ENCODE assay signal across 24 cellular contexts in genomic region chr5:110572709-110573108, GRCh38.
"Had no signal": no experiment of that assay in that cellular context is flagged by ENCODE, and none has a peak within 500 bp of the region (broad histone marks: within the 10 kb centered on the region; RNA-seq: fewer than 3 reads in every experiment).

No MANE protein-coding gene starts in this region.

- DNase-seq: nephron progenitor cell; occipital lobe; ovary; posterior cingulate gyrus; psoas muscle; right cardiac atrium; right lobe of liver; sigmoid colon; small intestine; stimulated activated CD4-positive, alpha-beta T cell treated with anti-CD3 and anti-CD28 coated beads, Interleukin-15, amount 100 ng/mL, for 24 hours; stimulated activated CD4-positive, alpha-beta T cell treated with anti-CD3 and anti-CD28 coated beads, Interleukin-2, amount 100 ng/mL, for 24 hours; stimulated activated CD4-positive, alpha-beta T cell treated with anti-CD3 and anti-CD28 coated beads, Interleukin-2, amount 100 ng/mL, for 48 hours; stimulated activated CD4-positive, alpha-beta T cell treated with anti-CD3 and anti-CD28 coated beads, Interleukin-4, amount 100 ng/mL, for 24 hours; stimulated activated naive B cell treated with anti-CD40 and anti-IgM and Interleukin-4, amounts not matched to agents 10 μg/mL and 1 μg/mL and 100 μg/mL, for 72 hours; stimulated activated naive CD4-positive, alpha-beta T cell treated with Interleukin-2 at 50 U/mL for 16 hours; stomach; thyroid gland; trophoblast cell; upper lobe of left lung had no signal

- H3K36me3 ChIP-seq: neural progenitor cell, ovary, right lobe of liver, sigmoid colon, thoracic aorta, thyroid gland, upper lobe of left lung, vagina had no signal

- H3K9me3 ChIP-seq: ovary, psoas muscle, right lobe of liver, sigmoid colon, stomach, thoracic aorta, thyroid gland, tibial nerve, vagina had no signal

- H3K79me2 ChIP-seq: parathyroid adenoma had no signal

- H3K9ac ChIP-seq: neural progenitor cell, parathyroid adenoma had no signal

- H3K4me3 ChIP-seq: neural progenitor cell, ovary, psoas muscle, right lobe of liver, sigmoid colon, stomach, thoracic aorta, thyroid gland, tibial nerve, upper lobe of left lung, vagina had no signal

- H3K27me3 ChIP-seq: neural progenitor cell, ovary, right lobe of liver, sigmoid colon, stomach, thyroid gland, tibial nerve, upper lobe of left lung, vagina had no signal

- H2AFZ ChIP-seq: neural progenitor cell, parathyroid adenoma had no signal

- H3K4me2 ChIP-seq: neural progenitor cell had no signal

- H3K27ac ChIP-seq: neural progenitor cell, ovary, parathyroid adenoma, psoas muscle, right lobe of liver, sigmoid colon, stomach, thoracic aorta, thyroid gland, tibial nerve, upper lobe of left lung, vagina had no signal
